ENCODE assay signal across 15 cellular contexts in the genomic region with DNA sequence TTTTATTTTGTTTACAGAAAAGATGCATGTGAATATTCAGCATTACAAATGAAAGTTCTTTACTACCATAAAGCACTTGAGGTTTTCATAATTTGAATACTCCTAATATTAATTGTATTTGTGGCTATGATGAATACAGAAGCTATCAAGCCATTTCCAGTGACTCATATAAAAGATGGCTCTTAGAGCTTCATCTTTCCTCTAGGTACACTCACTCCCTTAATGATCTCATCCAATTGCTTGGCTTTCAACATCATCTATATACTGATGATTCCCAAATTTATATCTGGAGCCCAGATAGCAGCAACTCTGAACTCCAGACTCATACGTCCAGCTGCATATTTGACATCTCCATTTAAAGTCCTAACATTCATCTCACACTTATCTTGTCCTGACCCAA.
DNase-seq lines count a peak whose midpoint lies in the region; ATAC-seq, FAIRE-seq and TF ChIP-seq lines count a peak whose summit lies in the region.
"Had no signal": no experiment of that assay in that cellular context is flagged by ENCODE, and none has a peak within 500 bp of the region (broad histone marks: within the 10 kb centered on the region; RNA-seq: fewer than 3 reads in every experiment).

No MANE protein-coding gene starts in this region.

- intact Hi-C loops in mammary epithelial cell (cut with micrococcal nuclease), result no loop called here
- intact Hi-C loops in breast epithelium (cut with DNase I; ENCODE audit: low total_unique reads), result no loop called here

- in situ Hi-C loops in mammary epithelial cell (cut with MboI; ENCODE audit: low sequenced_read_pairs in 2 of 2), result no loop called here

- ATAC-seq in GM18520 (IDR thresholded peaks at IDR 0.05; ENCODE audit: unreplicated experiment), result no peak
- ATAC-seq: Panc1 had no signal

- TF ChIP-seq POLR2A in breast epithelium (IDR thresholded peaks at IDR 0.05) (no peak), suprapubic skin (IDR thresholded peaks at IDR 0.05) (no peak)

- CTCF ChIA-PET in mammary epithelial cell (lab: Charles Lee; ENCODE audit: low non-redundant PET), result no interaction called here

- H4K20me1 ChIP-seq in mammary epithelial cell (ENCODE audit: insufficient read depth, low read length), result no peaks in the 10 kb centered on the region

- H3K4me1 ChIP-seq in mammary epithelial cell (ENCODE audit: insufficient read depth, low read length), result peaks cover 14% of the 10 kb centered on the region
- no peaks in the 10 kb centered on the region for H3K4me1 ChIP-seq in breast epithelium
- H3K4me1 ChIP-seq in suprapubic skin, result no peaks in the 10 kb centered on the region

- no peak overlapping the region for H2AFZ ChIP-seq in mammary epithelial cell (ENCODE audit: low read depth, low read length)

- H3K79me2 ChIP-seq in mammary epithelial cell (ENCODE audit: insufficient read depth, low read length), result no peaks in the 10 kb centered on the region

- TF ChIP-seq EP300 in suprapubic skin (IDR thresholded peaks at IDR 0.05), result no peak

- no peaks in the 10 kb centered on the region for H3K27me3 ChIP-seq in mammary epithelial cell (ENCODE audit: insufficient read depth, low read length)
- H3K27me3 ChIP-seq in breast epithelium, result no peaks in the 10 kb centered on the region
- no peaks in the 10 kb centered on the region for H3K27me3 ChIP-seq in bronchial epithelial cell (ENCODE audit: control insufficient read depth, insufficient read depth, low read length)
- H3K27me3 ChIP-seq in suprapubic skin, result no peaks in the 10 kb centered on the region
- H3K27me3 ChIP-seq: SJCRH30 had no signal

- WGBS in mammary epithelial cell (ENCODE audit: low coverage, missing lambda C conversion rate), result 50% methylated on average over 1 of the region's 1 CpG
- WGBS in suprapubic skin, result 56% methylated on average over 1 of the region's 1 CpG

- BruUV-seq in mammary epithelial cell (replicated peaks; lab: Mats Ljungman, UMichigan), result no TSS peak

- DNase-seq in mammary epithelial cell, result peak; percentile 21
- DNase-seq in breast epithelium (ENCODE audit: low spot score in 2 of 2), result no peak
- DNase-seq in NCI-H226, result peak; percentile 49
- DNase-seq in bronchial epithelial cell (ENCODE audit: low read depth), result peak; percentile 76
- no peak for DNase-seq in iPS-NIHi11 (ENCODE audit: low spot score)
- DNase-seq in suprapubic skin (ENCODE audit: low spot score in 2 of 2), result no peak
- DNase-seq in hepatic stellate cell (ENCODE audit: low spot score), result no peak
- DNase-seq: CD4-positive, CD25-positive, alpha-beta regulatory T cell; GDM1; H9; NCI-H69; SJCRH30 had no signal

- H3K9me3 ChIP-seq in mammary epithelial cell (replicated peaks; ENCODE audit: insufficient read depth, low read length), result no peaks in the 10 kb centered on the region
- H3K9me3 ChIP-seq in breast epithelium, result no peaks in the 10 kb centered on the region
- H3K9me3 ChIP-seq in suprapubic skin, result no peaks in the 10 kb centered on the region
- H3K9me3 ChIP-seq: SJCRH30 had no signal

- H3K27ac ChIP-seq in mammary epithelial cell (ENCODE audit: insufficient read depth, low read depth, low read length) (no peak overlapping the region), breast epithelium (no peak overlapping the region), suprapubic skin (no peak overlapping the region)
- H3K27ac ChIP-seq: SJCRH30 had no signal

- H3K4me2 ChIP-seq in mammary epithelial cell (ENCODE audit: insufficient read depth, low read depth, low read length), result no peak overlapping the region

- no peak overlapping the region for H3K9ac ChIP-seq in mammary epithelial cell (ENCODE audit: insufficient read depth, low read length)

- H3K4me3 ChIP-seq in mammary epithelial cell (replicated peaks in 1 of 3; ENCODE audit: insufficient read depth in 1 of 3, low read depth in 2 of 3, low read length in 3 of 3), result no peak overlapping the region
- H3K4me3 ChIP-seq in breast epithelium, result no peak overlapping the region
- H3K4me3 ChIP-seq in bronchial epithelial cell (ENCODE audit: low read depth, low read length), result no peak overlapping the region
- no peak overlapping the region for H3K4me3 ChIP-seq in suprapubic skin
- H3K4me3 ChIP-seq: SJCRH30 had no signal

- H3K36me3 ChIP-seq in mammary epithelial cell (ENCODE audit: insufficient read depth, low read length) (no peaks in the 10 kb centered on the region), breast epithelium (no peaks in the 10 kb centered on the region), bronchial epithelial cell (ENCODE audit: control insufficient read depth, insufficient read depth, low read length) (no peaks in the 10 kb centered on the region), suprapubic skin (no peaks in the 10 kb centered on the region)
- H3K36me3 ChIP-seq: SJCRH30 had no signal

- TF ChIP-seq CTCF in mammary epithelial cell (conservative IDR thresholded peaks at IDR 0.05 in 1 of 2, IDR thresholded peaks at IDR 0.05 in 1 of 2; ENCODE audit: extremely low read depth in 1 of 2, insufficient read depth in 1 of 2, low read depth in 1 of 2, low read length in 2 of 2), result no peak
- no peak for TF ChIP-seq CTCF in breast epithelium (IDR thresholded peaks at IDR 0.05)
- no peak for TF ChIP-seq CTCF in bronchial epithelial cell (IDR thresholded peaks at IDR 0.05; ENCODE audit: insufficient read depth, low read length, severe bottlenecking)
- TF ChIP-seq CTCF in suprapubic skin (IDR thresholded peaks at IDR 0.05), result no peak

- no peak for FAIRE-seq in bronchial epithelial cell (lab: Jason Lieb, UNC)
- FAIRE-seq: HTR-8/SVneo had no signal

- dilution Hi-C loops in mammary epithelial cell (cut with HindIII; ENCODE audit: low sequenced_read_pairs), result no loop called here

Comparison
In these comparisons a context has a peak if more than half of its experiments do, and no peak if none do; other contexts are left out.
1. DNase-seq: peak in mammary epithelial cell (single experiment), NCI-H226 (single experiment) and bronchial epithelial cell (single experiment); none in breast epithelium (0 of 2), iPS-NIHi11 (single experiment), suprapubic skin (0 of 2) and hepatic stellate cell (single experiment).